Comparison of ENCODE assay signal across 8 cellular contexts in genomic region chr19:17576758-17577532, GRCh38. TPM values are rescaled to one million over a fixed set of nuclear protein-coding genes. Genes with fewer than 3 reads are reported as not detected.
DNase-seq lines count a peak whose midpoint lies in the region; ATAC-seq and TF ChIP-seq lines count a peak whose summit lies in the region.

No MANE protein-coding gene starts in this region.

- peak overlapping the region; percentile 77 for H3K9ac ChIP-seq in NT2/D1 (ENCODE audit: insufficient read length, low read depth)

- TF ChIP-seq CTCF in fibroblast of mammary gland (conservative IDR thresholded peaks at IDR 0.05; ENCODE audit: control insufficient read depth, insufficient read depth, low read depth, low read length): no peak

- peaks cover 75% of the 10 kb centered on the region for H3K36me3 ChIP-seq in NT2/D1 (ENCODE audit: insufficient read depth, insufficient read length, low read length)

- H3K27ac Mint-ChIP-seq in activated CD8-positive, alpha-beta memory T cell treated with anti-CD3 and anti-CD28 coated beads, Interleukin-2, amount 10 ng/mL, durations not matched to agents 7 days and 5 days: no peak overlapping the region
- H3K27ac Mint-ChIP-seq in stimulated activated effector memory CD8-positive, alpha-beta T cell treated with anti-CD3 and anti-CD28 coated beads, Interleukin-12 subunit alpha, Interleukin-12 subunit beta, amount 100 ng/mL, for 72 hours: no peak overlapping the region

- H3K27me3 ChIP-seq in NT2/D1 (ENCODE audit: insufficient read depth, insufficient read length): no peaks in the 10 kb centered on the region

- DNase-seq in activated CD8-positive, alpha-beta memory T cell treated with anti-CD3 and anti-CD28 coated beads, Interleukin-2, amount 10 ng/mL, durations not matched to agents 7 days and 5 days: peak; percentile 45
- no peak for DNase-seq in activated CD8-positive, alpha-beta memory T cell treated with anti-CD3 and anti-CD28 coated beads, Interleukin-2, amount 50 U/mL, for 4 hours
- DNase-seq in NT2/D1 (ENCODE audit: low read depth, low spot score) (peak; percentile 92), fibroblast of mammary gland (ENCODE audit: low read depth) (peak; percentile 44), kidney tubule cell (ENCODE audit: low spot score) (no peak)
- DNase-seq in stimulated activated effector memory CD8-positive, alpha-beta T cell treated with anti-CD3 and anti-CD28 coated beads, Interleukin-12 subunit alpha, Interleukin-12 subunit beta, amount 100 ng/mL, for 72 hours (ENCODE audit: low spot score in 2 of 2): no peak

- H3K4me1 ChIP-seq in NT2/D1 (ENCODE audit: insufficient read depth, insufficient read length): peaks cover 30% of the 10 kb centered on the region

- no peak overlapping the region for H3K4me3 Mint-ChIP-seq in activated CD8-positive, alpha-beta memory T cell treated with anti-CD3 and anti-CD28 coated beads, Interleukin-2, amount 10 ng/mL, durations not matched to agents 7 days and 5 days
- H3K4me3 Mint-ChIP-seq in stimulated activated effector memory CD8-positive, alpha-beta T cell treated with anti-CD3 and anti-CD28 coated beads, Interleukin-12 subunit alpha, Interleukin-12 subunit beta, amount 100 ng/mL, for 72 hours: no peak overlapping the region

- no peaks in the 10 kb centered on the region for H3K9me3 ChIP-seq in NT2/D1 (ENCODE audit: insufficient read depth, low read length)

- no peaks in the 10 kb centered on the region for H3K27me3 Mint-ChIP-seq in activated CD8-positive, alpha-beta memory T cell treated with anti-CD3 and anti-CD28 coated beads, Interleukin-2, amount 10 ng/mL, durations not matched to agents 7 days and 5 days

- H3K36me3 Mint-ChIP-seq in activated CD8-positive, alpha-beta memory T cell treated with anti-CD3 and anti-CD28 coated beads, Interleukin-2, amount 10 ng/mL, durations not matched to agents 7 days and 5 days: peaks cover 32% of the 10 kb centered on the region
- peaks cover 96% of the 10 kb centered on the region for H3K36me3 Mint-ChIP-seq in stimulated activated effector memory CD8-positive, alpha-beta T cell treated with anti-CD3 and anti-CD28 coated beads, Interleukin-12 subunit alpha, Interleukin-12 subunit beta, amount 100 ng/mL, for 72 hours

- H3K4me3 ChIP-seq in NT2/D1 (ENCODE audit: insufficient read length, low read depth) (no peak overlapping the region), fibroblast of mammary gland (ENCODE audit: control insufficient read depth, low read depth, low read length) (no peak overlapping the region)

- CTCF ChIA-PET in activated CD8-positive, alpha-beta memory T cell treated with anti-CD3 and anti-CD28 coated beads, Interleukin-2, amount 10 ng/mL, durations not matched to agents 7 days and 5 days (lab: Charles Lee): interaction anchor here (2.0 kb wide), 1 partner anchor 81 kb away, joined by 10 read pairs; no protein-coding TSS in a partner anchor

- peak; percentile 41 for ATAC-seq in activated CD8-positive, alpha-beta memory T cell treated with anti-CD3 and anti-CD28 coated beads, Interleukin-2, amount 10 ng/mL, durations not matched to agents 7 days and 5 days
- peak; percentile 35 for ATAC-seq in stimulated activated effector memory CD8-positive, alpha-beta T cell treated with anti-CD3 and anti-CD28 coated beads, Interleukin-12 subunit alpha, Interleukin-12 subunit beta, amount 100 ng/mL, for 72 hours
- no peak for ATAC-seq in HG02885 (IDR thresholded peaks at IDR 0.05; ENCODE audit: poor library complexity, unreplicated experiment)
- no peak for ATAC-seq in GM19035 (IDR thresholded peaks at IDR 0.05; ENCODE audit: unreplicated experiment)

- peaks cover 2% of the 10 kb centered on the region for H3K4me1 Mint-ChIP-seq in activated CD8-positive, alpha-beta memory T cell treated with anti-CD3 and anti-CD28 coated beads, Interleukin-2, amount 10 ng/mL, durations not matched to agents 7 days and 5 days
- peaks cover 21% of the 10 kb centered on the region for H3K4me1 Mint-ChIP-seq in stimulated activated effector memory CD8-positive, alpha-beta T cell treated with anti-CD3 and anti-CD28 coated beads, Interleukin-12 subunit alpha, Interleukin-12 subunit beta, amount 100 ng/mL, for 72 hours

- no peaks in the 10 kb centered on the region for H3K9me3 Mint-ChIP-seq in activated CD8-positive, alpha-beta memory T cell treated with anti-CD3 and anti-CD28 coated beads, Interleukin-2, amount 10 ng/mL, durations not matched to agents 7 days and 5 days (ENCODE audit: low read depth)
- H3K9me3 Mint-ChIP-seq in stimulated activated effector memory CD8-positive, alpha-beta T cell treated with anti-CD3 and anti-CD28 coated beads, Interleukin-12 subunit alpha, Interleukin-12 subunit beta, amount 100 ng/mL, for 72 hours: no peaks in the 10 kb centered on the region

RNA-seq across cellular contexts. Expression of gene COLGALT1, which starts 21.5 kb away (rescaled TPM):
- total RNA-seq in activated CD8-positive, alpha-beta memory T cell treated with anti-CD3 and anti-CD28 coated beads, Interleukin-2, amount 10 ng/mL, durations not matched to agents 7 days and 5 days: 10 to 100 TPM; 52.2 to 65.2 TPM

Comparison
In these comparisons a context has a peak if more than half of its experiments do, and no peak if none do; other contexts are left out.
1. DNase-seq: peak in activated CD8-positive, alpha-beta memory T cell treated with anti-CD3 and anti-CD28 coated beads, Interleukin-2, amount 10 ng/mL, durations not matched to agents 7 days and 5 days (single experiment), NT2/D1 (single experiment) and fibroblast of mammary gland (single experiment); none in activated CD8-positive, alpha-beta memory T cell treated with anti-CD3 and anti-CD28 coated beads, Interleukin-2, amount 50 U/mL, for 4 hours (single experiment), stimulated activated effector memory CD8-positive, alpha-beta T cell treated with anti-CD3 and anti-CD28 coated beads, Interleukin-12 subunit alpha, Interleukin-12 subunit beta, amount 100 ng/mL, for 72 hours (0 of 2) and kidney tubule cell (single experiment).
2. ATAC-seq: peak in activated CD8-positive, alpha-beta memory T cell treated with anti-CD3 and anti-CD28 coated beads, Interleukin-2, amount 10 ng/mL, durations not matched to agents 7 days and 5 days (single experiment) and stimulated activated effector memory CD8-positive, alpha-beta T cell treated with anti-CD3 and anti-CD28 coated beads, Interleukin-12 subunit alpha, Interleukin-12 subunit beta, amount 100 ng/mL, for 72 hours (single experiment); none in HG02885 (single experiment) and GM19035 (single experiment).